ENCODE assay signal across 12 cellular contexts in genomic region chr5:112142769-112143270, GRCh38.
A peak's percentile ranks its signal among the peaks of the same experiment; 100 is the strongest.
DNase-seq lines count a peak whose midpoint lies in the region; ATAC-seq and TF ChIP-seq lines count a peak whose summit lies in the region.
"Had no signal": no experiment of that assay in that cellular context is flagged by ENCODE, and none has a peak within 500 bp of the region (broad histone marks: within the 10 kb centered on the region; RNA-seq: fewer than 3 reads in every experiment).

No MANE protein-coding gene starts in this region.

- H3K27me3 ChIP-seq in A673 (replicated peaks; ENCODE audit: insufficient read depth, low read depth, low read length, poor library complexity), result no peaks in the 10 kb centered on the region

- intact Hi-C loops in A673 (cut with micrococcal nuclease; ENCODE audit: unreplicated experiment), result loop anchor here (10.0 kb wide), 2 partner anchors 458 to 868 kb away; no protein-coding TSS in a partner anchor
- intact Hi-C loops in posterior cingulate gyrus (cut with DNase I), result no loop called here

- H3K9me3 Mint-ChIP-seq in stimulated activated naive CD8-positive, alpha-beta T cell treated with anti-CD3 and anti-CD28 coated beads, Interleukin-15, amount 100 ng/mL, for 72 hours, result no peaks in the 10 kb centered on the region
- H3K9me3 Mint-ChIP-seq: IgD-negative memory B cell had no signal

- no peaks in the 10 kb centered on the region for H3K36me3 ChIP-seq in A673 (ENCODE audit: insufficient read depth, low read length, poor library complexity, severe bottlenecking)

- H3K4me1 ChIP-seq in A673 (ENCODE audit: insufficient read depth, low read length, poor library complexity, severe bottlenecking), result no peaks in the 10 kb centered on the region

- H3K27ac ChIP-seq in A673 (ENCODE audit: low read depth, low read length, poor library complexity, severe bottlenecking), result no peak overlapping the region

- DNase-seq in A673 (ENCODE audit: low spot score) (peak; percentile 34), LoVo (ENCODE audit: low spot score) (peak; percentile 41), epithelial cell of proximal tubule (ENCODE audit: low read depth) (peak; percentile 91), NCI-H1092 (lab: John Stamatoyannopoulos, UW) (no peak), posterior cingulate gyrus (no peak), GM13977 (ENCODE audit: low spot score) (no peak)
- DNase-seq in stimulated activated naive CD8-positive, alpha-beta T cell treated with anti-CD3 and anti-CD28 coated beads, Interleukin-15, amount 100 ng/mL, for 72 hours, result no peak
- DNase-seq: activated effector memory CD4-positive, alpha-beta T cell treated with anti-CD3 and anti-CD28 coated beads, Interleukin-2, amount 50 U/mL, for 16 hours; head of caudate nucleus had no signal

- no peaks in the 10 kb centered on the region for H3K9me3 ChIP-seq in A673 (ENCODE audit: low read depth, low read length, poor library complexity, severe bottlenecking)

- no peak overlapping the region for H3K4me3 ChIP-seq in A673 (ENCODE audit: low read depth, low read length, poor library complexity, severe bottlenecking)
- no peak overlapping the region for H3K4me3 ChIP-seq in epithelial cell of proximal tubule (ENCODE audit: low read depth, low read length)

- H3K4me1 Mint-ChIP-seq in stimulated activated naive CD8-positive, alpha-beta T cell treated with anti-CD3 and anti-CD28 coated beads, Interleukin-15, amount 100 ng/mL, for 72 hours, result no peaks in the 10 kb centered on the region
- H3K4me1 Mint-ChIP-seq: B cell had no signal

- BruUV-seq in A673 (replicated peaks; lab: Mats Ljungman, UMichigan), result no TSS peak

- TF ChIP-seq CTCF in A673 (conservative IDR thresholded peaks at IDR 0.05; ENCODE audit: low read depth, low read length) (no peak), epithelial cell of proximal tubule (conservative IDR thresholded peaks at IDR 0.05; ENCODE audit: low read depth, low read length) (no peak), GM13977 (IDR thresholded peaks at IDR 0.05; ENCODE audit: extremely low read depth, insufficient read depth, missing control alignments) (no peak)

- H3K27me3 Mint-ChIP-seq in stimulated activated naive CD8-positive, alpha-beta T cell treated with anti-CD3 and anti-CD28 coated beads, Interleukin-15, amount 100 ng/mL, for 72 hours, result peaks cover 15% of the 10 kb centered on the region

- POLR2A ChIA-PET in A673 (lab: Charles Lee; ENCODE audit: low non-redundant PET), result no interaction called here

- peak; percentile 53 for ATAC-seq in GM19351 (IDR thresholded peaks at IDR 0.05; ENCODE audit: unreplicated experiment)
- ATAC-seq in stimulated activated naive CD8-positive, alpha-beta T cell treated with anti-CD3 and anti-CD28 coated beads, Interleukin-15, amount 100 ng/mL, for 72 hours, result no peak

- CTCF ChIA-PET in A673 (lab: Charles Lee), result no interaction called here

- H3K27ac Mint-ChIP-seq in stimulated activated naive CD8-positive, alpha-beta T cell treated with anti-CD3 and anti-CD28 coated beads, Interleukin-15, amount 100 ng/mL, for 72 hours, result no peak overlapping the region
- H3K27ac Mint-ChIP-seq: B cell, IgD-negative memory B cell had no signal

- H3K4me3 Mint-ChIP-seq in stimulated activated naive CD8-positive, alpha-beta T cell treated with anti-CD3 and anti-CD28 coated beads, Interleukin-15, amount 100 ng/mL, for 72 hours, result no peak overlapping the region
- H3K4me3 Mint-ChIP-seq: B cell, IgD-negative memory B cell had no signal

- in situ Hi-C loops in GM13977 (cut with MboI; ENCODE audit: low pct_unique_long_range_greater_than_20kb, low sequenced_read_pairs, unreplicated experiment), result loop anchor here (25.0 kb wide), 1 partner anchor 981 kb away; no protein-coding TSS in a partner anchor

Comparison
In these comparisons a context has a peak if more than half of its experiments do, and no peak if none do; other contexts are left out.
1. DNase-seq: peak in A673 (single experiment), LoVo (single experiment) and epithelial cell of proximal tubule (single experiment); none in NCI-H1092 (single experiment), posterior cingulate gyrus (0 of 10), stimulated activated naive CD8-positive, alpha-beta T cell treated with anti-CD3 and anti-CD28 coated beads, Interleukin-15, amount 100 ng/mL, for 72 hours (0 of 2) and GM13977 (single experiment).